ENCODE assay signal across 8 cellular contexts in genomic region chr17:46590157-46591146, GRCh38. TPM values are rescaled to one million over a fixed set of nuclear protein-coding genes. Genes with fewer than 3 reads are reported as not detected.
DNase-seq lines count a peak whose midpoint lies in the region; ATAC-seq, FAIRE-seq and TF ChIP-seq lines count a peak whose summit lies in the region.
"Not testable (repeated sequence)": the region's sequence is repeated elsewhere in the genome, so short reads cannot be mapped to it uniquely, and the experiment has no call there.

Gene NSF (plus strand): TSS chr17:46590669. CDS start chr17:46590776, 107 bp downstream.

- not testable (repeated sequence) for H3K36me3 Mint-ChIP-seq in Calu3 (ENCODE audit: insufficient read depth, unreplicated experiment); activated naive CD8-positive, alpha-beta T cell treated with anti-CD3 and anti-CD28 coated beads for 36 hours

- BruUV-seq in Calu3 (replicated peaks; lab: Mats Ljungman, UMichigan), result TSS peak; percentile 89

- H3K9me3 Mint-ChIP-seq in Calu3 (ENCODE audit: low read depth, unreplicated experiment); activated naive CD8-positive, alpha-beta T cell treated with anti-CD3 and anti-CD28 coated beads for 36 hours: not testable (repeated sequence)

- H3K4me1 Mint-ChIP-seq in Calu3 (ENCODE audit: low read depth, unreplicated experiment); activated naive CD8-positive, alpha-beta T cell treated with anti-CD3 and anti-CD28 coated beads for 36 hours: not testable (repeated sequence)

- DNase-seq in Calu3; NCI-H460 (ENCODE audit: extremely low read depth, low read depth); activated naive CD8-positive, alpha-beta T cell treated with anti-CD3 and anti-CD28 coated beads for 36 hours; frontal cortex (ENCODE audit: low spot score in 2 of 2); mucosa of gallbladder (ENCODE audit: low spot score): not testable (repeated sequence)

- TF ChIP-seq CTCF in Calu3 (IDR thresholded peaks at IDR 0.05; ENCODE audit: unreplicated experiment); subcutaneous adipose tissue (IDR thresholded peaks at IDR 0.05; ENCODE audit: low read depth): not testable (repeated sequence)

- CTCF ChIA-PET in Calu3 (lab: Charles Lee), result not testable (repeated sequence)

- ATAC-seq in GM21390 (IDR thresholded peaks at IDR 0.05; ENCODE audit: unreplicated experiment) (peak; percentile 66), HG02973 (IDR thresholded peaks at IDR 0.05; ENCODE audit: unreplicated experiment) (peak; percentile 59)

- H3K4me3 Mint-ChIP-seq in Calu3 (ENCODE audit: low read depth, unreplicated experiment); activated naive CD8-positive, alpha-beta T cell treated with anti-CD3 and anti-CD28 coated beads for 36 hours: not testable (repeated sequence)

- not testable (repeated sequence) for H3K27ac Mint-ChIP-seq in Calu3 (ENCODE audit: unreplicated experiment); activated naive CD8-positive, alpha-beta T cell treated with anti-CD3 and anti-CD28 coated beads for 36 hours

- H3K27me3 Mint-ChIP-seq in Calu3 (ENCODE audit: unreplicated experiment); activated naive CD8-positive, alpha-beta T cell treated with anti-CD3 and anti-CD28 coated beads for 36 hours: not testable (repeated sequence)

- not testable (repeated sequence) for FAIRE-seq in frontal cortex (lab: Jason Lieb, UNC)

- intact Hi-C loops in Calu3 (cut with micrococcal nuclease; ENCODE audit: unreplicated experiment), result not testable (repeated sequence)

RNA-seq across cellular contexts. Expression of gene NSF, which starts in this region (rescaled TPM):
- total RNA-seq in Calu3 (2022), result 79.0 and 89.7 TPM in 2 replicates
- 20.9 and 24.2 TPM in 2 replicates for total RNA-seq in NCI-H460 (2014; rRNA removed; shearing (Covaris generic))
- polyA plus RNA-seq in NCI-H460 (2014; cell fraction: nucleus; rRNA removed), result 14.3 and 17.8 TPM in 2 replicates
- total RNA-seq in activated naive CD8-positive, alpha-beta T cell treated with anti-CD3 and anti-CD28 coated beads for 36 hours, result 10 to 100 TPM; 37.0 to 37.9 TPM
- 89.3 TPM for total RNA-seq in frontal cortex
- 44.7 TPM for total RNA-seq in mucosa of gallbladder
- 10 to 100 TPM; 15.1 to 26.3 (median 19.3) TPM for total RNA-seq in subcutaneous adipose tissue
